Comparison of ENCODE assay signal across 8 cellular contexts in the genomic region with DNA sequence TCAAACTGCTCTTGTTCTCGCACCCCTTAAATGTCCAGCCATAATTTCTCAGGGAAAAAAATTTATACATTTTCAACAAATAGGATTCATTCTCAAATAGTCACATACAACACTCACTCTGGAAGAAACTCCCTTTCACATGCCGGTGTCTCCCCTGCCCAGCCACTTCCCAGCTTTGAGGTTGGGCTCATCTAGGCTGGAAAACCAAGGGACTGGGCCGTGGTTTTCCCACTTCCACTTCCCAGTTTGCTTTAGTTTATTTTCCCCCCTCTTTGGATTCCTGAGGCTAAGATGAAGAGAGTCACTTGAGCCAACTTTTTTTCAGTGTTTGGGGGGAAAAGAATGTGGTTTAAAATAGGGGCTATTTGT. TPM values are rescaled to one million over a fixed set of nuclear protein-coding genes. Genes with fewer than 3 reads are reported as not detected.
A peak's percentile ranks its signal among the peaks of the same experiment; 100 is the strongest.
DNase-seq lines count a peak whose midpoint lies in the region; ATAC-seq, FAIRE-seq and TF ChIP-seq lines count a peak whose summit lies in the region.

No MANE protein-coding gene starts in this region.

- no TSS peak for BruUV-seq in endothelial cell of umbilical vein (replicated peaks; lab: Mats Ljungman, UMichigan)

- no peak overlapping the region for H3K9ac ChIP-seq in endothelial cell of umbilical vein (replicated peaks; ENCODE audit: extremely low read depth, insufficient read depth, low read length)

- intact Hi-C loops in endothelial cell of umbilical vein (cut with micrococcal nuclease) (loop anchor here (2.0 kb wide), 1 partner anchor 144 kb away; no protein-coding TSS in a partner anchor), body of pancreas (cut with DNase I) (no loop called here)

- H3K4me3 ChIP-seq in endothelial cell of umbilical vein (replicated peaks in 1 of 3; ENCODE audit: insufficient read depth in 1 of 3, low read depth in 1 of 3, low read length in 3 of 3): peak overlapping the region in 1 of 3 experiments; percentile 7
- H3K4me3 ChIP-seq in coronary artery: no peak overlapping the region
- no peak overlapping the region for H3K4me3 ChIP-seq in body of pancreas

- peaks cover 40% of the 10 kb centered on the region for H3K4me1 Mint-ChIP-seq in activated CD4-positive, alpha-beta T cell treated with anti-CD3 and anti-CD28 coated beads, Interleukin-2, amount 10 ng/mL, durations not matched to agents 7 days and 5 days
- H3K4me1 Mint-ChIP-seq in stimulated activated naive B cell treated with anti-CD40 and anti-IgM and Interleukin-4, amounts not matched to agents 10 μg/mL and 1 μg/mL and 100 μg/mL, for 72 hours: peaks cover 22 to 32% of the 10 kb centered on the region in 2 donors

- H3K27me3 ChIP-seq in endothelial cell of umbilical vein (ENCODE audit: control insufficient read depth in 2 of 2, insufficient read depth in 2 of 2, low read length in 2 of 2): no peaks in the 10 kb centered on the region
- H3K27me3 ChIP-seq in body of pancreas: no peaks in the 10 kb centered on the region

- H3K4me1 ChIP-seq in endothelial cell of umbilical vein (ENCODE audit: control insufficient read depth, extremely low read depth, insufficient read depth, low read length) (peaks cover 14% of the 10 kb centered on the region), body of pancreas (peaks cover 25% of the 10 kb centered on the region)

- no peak overlapping the region for H3K27ac Mint-ChIP-seq in activated CD4-positive, alpha-beta T cell treated with anti-CD3 and anti-CD28 coated beads, Interleukin-2, amount 10 ng/mL, durations not matched to agents 7 days and 5 days
- peak overlapping the region; percentile 20 for H3K27ac Mint-ChIP-seq in stimulated activated naive B cell treated with anti-CD40 and anti-IgM and Interleukin-4, amounts not matched to agents 10 μg/mL and 1 μg/mL and 100 μg/mL, for 72 hours

- H3K4me3 Mint-ChIP-seq in activated CD4-positive, alpha-beta T cell treated with anti-CD3 and anti-CD28 coated beads, Interleukin-2, amount 10 ng/mL, durations not matched to agents 7 days and 5 days: peak overlapping the region; percentile 94
- H3K4me3 Mint-ChIP-seq in stimulated activated naive B cell treated with anti-CD40 and anti-IgM and Interleukin-4, amounts not matched to agents 10 μg/mL and 1 μg/mL and 100 μg/mL, for 72 hours: peak overlapping the region in 1 of 2 donors; percentile 97

- H3K27me3 Mint-ChIP-seq in activated CD4-positive, alpha-beta T cell treated with anti-CD3 and anti-CD28 coated beads, Interleukin-2, amount 10 ng/mL, durations not matched to agents 7 days and 5 days: no peaks in the 10 kb centered on the region
- no peaks in the 10 kb centered on the region for H3K27me3 Mint-ChIP-seq in stimulated activated naive B cell treated with anti-CD40 and anti-IgM and Interleukin-4, amounts not matched to agents 10 μg/mL and 1 μg/mL and 100 μg/mL, for 72 hours

- no peaks in the 10 kb centered on the region for H3K9me3 Mint-ChIP-seq in activated CD4-positive, alpha-beta T cell treated with anti-CD3 and anti-CD28 coated beads, Interleukin-2, amount 10 ng/mL, durations not matched to agents 7 days and 5 days
- no peaks in the 10 kb centered on the region for H3K9me3 Mint-ChIP-seq in stimulated activated naive B cell treated with anti-CD40 and anti-IgM and Interleukin-4, amounts not matched to agents 10 μg/mL and 1 μg/mL and 100 μg/mL, for 72 hours

- no peak for DNase-seq in activated CD4-positive, alpha-beta T cell treated with anti-CD3 and anti-CD28 coated beads, Interleukin-2, amount 10 ng/mL, durations not matched to agents 7 days and 5 days
- DNase-seq in activated CD4-positive, alpha-beta T cell treated with anti-CD3 and anti-CD28 coated beads, Interleukin-2, amount 50 U/mL, for 48 hours: no peak
- DNase-seq in RWPE1 (ENCODE audit: low spot score) (no peak), endothelial cell of umbilical vein (ENCODE audit: low read depth, low spot score) (no peak), coronary artery (ENCODE audit: low spot score) (no peak), body of pancreas (no peak)
- no peak for DNase-seq in stimulated activated naive B cell treated with anti-CD40 and anti-IgM and Interleukin-4, amounts not matched to agents 10 μg/mL and 1 μg/mL and 100 μg/mL, for 72 hours

- H3K36me3 ChIP-seq in endothelial cell of umbilical vein (ENCODE audit: control insufficient read depth in 2 of 2, extremely low read depth in 1 of 2, insufficient read depth in 2 of 2, low read length in 2 of 2) (peaks cover 0 to 3% of the 10 kb centered on the region in 2 experiments), body of pancreas (replicated peaks in 1 of 2; ENCODE audit: insufficient read depth in 1 of 2, low read depth in 2 of 2) (no peaks in the 10 kb centered on the region)

- TF ChIP-seq POLR2A in endothelial cell of umbilical vein (IDR thresholded peaks at IDR 0.05; ENCODE audit: low read depth, low read length): no peak
- TF ChIP-seq POLR2A in body of pancreas (IDR thresholded peaks at IDR 0.05): no peak

- H3K36me3 Mint-ChIP-seq in activated CD4-positive, alpha-beta T cell treated with anti-CD3 and anti-CD28 coated beads, Interleukin-2, amount 10 ng/mL, durations not matched to agents 7 days and 5 days (ENCODE audit: low read depth): peaks cover 12% of the 10 kb centered on the region
- peaks cover 5 to 18% of the 10 kb centered on the region in 2 donors for H3K36me3 Mint-ChIP-seq in stimulated activated naive B cell treated with anti-CD40 and anti-IgM and Interleukin-4, amounts not matched to agents 10 μg/mL and 1 μg/mL and 100 μg/mL, for 72 hours

- peaks cover 43% of the 10 kb centered on the region for H3K79me2 ChIP-seq in endothelial cell of umbilical vein (ENCODE audit: control insufficient read depth, insufficient read depth, low read length)

- H3K9me3 ChIP-seq in endothelial cell of umbilical vein (replicated peaks; ENCODE audit: control insufficient read depth, insufficient read depth, low read length): no peaks in the 10 kb centered on the region
- no peaks in the 10 kb centered on the region for H3K9me3 ChIP-seq in body of pancreas

- H3K4me2 ChIP-seq in endothelial cell of umbilical vein (ENCODE audit: insufficient read depth, low read length): peak overlapping the region; percentile 23

- FAIRE-seq in endothelial cell of umbilical vein (lab: Jason Lieb, UNC): no peak

- no peak for ATAC-seq in stimulated activated naive B cell treated with anti-CD40 and anti-IgM and Interleukin-4, amounts not matched to agents 10 μg/mL and 1 μg/mL and 100 μg/mL, for 72 hours (replicated peaks)
- ATAC-seq in HG03520 (IDR thresholded peaks at IDR 0.05; ENCODE audit: unreplicated experiment) (no peak), body of pancreas (no peak)

- no peak for TF ChIP-seq CTCF in RWPE1 (conservative IDR thresholded peaks at IDR 0.05; ENCODE audit: low read depth)
- no peak for TF ChIP-seq CTCF in endothelial cell of umbilical vein (IDR thresholded peaks at IDR 0.05; ENCODE audit: extremely low read depth in 1 of 2, insufficient read depth in 1 of 2, low read depth in 1 of 2, low read length in 2 of 2)
- no peak for TF ChIP-seq CTCF in coronary artery (IDR thresholded peaks at IDR 0.05)
- no peak for TF ChIP-seq CTCF in body of pancreas (IDR thresholded peaks at IDR 0.05)

- dilution Hi-C loops in endothelial cell of umbilical vein (cut with MboI; ENCODE audit: extremely low pct_ligation_motif_present, low sequenced_read_pairs): no loop called here

- POLR2A ChIA-PET in activated CD4-positive, alpha-beta T cell treated with anti-CD3 and anti-CD28 coated beads, Interleukin-2, amount 10 ng/mL, durations not matched to agents 7 days and 5 days (lab: Charles Lee): no interaction called here
- POLR2A ChIA-PET in RWPE1 (lab: Yijun Ruan, JAX; ENCODE audit: low non-redundant PET): no interaction called here
- POLR2A ChIA-PET in endothelial cell of umbilical vein (lab: Charles Lee): no interaction called here

- no peaks in the 10 kb centered on the region for H3K9me1 ChIP-seq in endothelial cell of umbilical vein (replicated peaks; ENCODE audit: control insufficient read depth, extremely low read depth, insufficient read depth, low read length)

- CTCF ChIA-PET in activated CD4-positive, alpha-beta T cell treated with anti-CD3 and anti-CD28 coated beads, Interleukin-2, amount 10 ng/mL, durations not matched to agents 7 days and 5 days (lab: Charles Lee): interaction anchor here (1.0 to 2.8 kb wide), 4 partner anchors 9 to 292 kb away, joined by 3 to 11 read pairs (median 4); no protein-coding TSS in a partner anchor
- CTCF ChIA-PET in RWPE1 (lab: Yijun Ruan, JAX) (interaction anchor here (0.6 to 1.8 kb wide), 8 partner anchors 9 to 314 kb away, joined by 3 to 8 read pairs (median 5); no protein-coding TSS in a partner anchor), endothelial cell of umbilical vein (lab: Charles Lee) (interaction anchor here (1.0 to 2.9 kb wide), 10 partner anchors 9 to 154 kb away, joined by 3 to 49 read pairs (median 8); a partner anchor contains a TSS)

- WGBS in body of pancreas, 2 donors: 60 to 75% methylated on average over 3 of the region's 3 CpGs

- no peak overlapping the region for H2AFZ ChIP-seq in endothelial cell of umbilical vein (ENCODE audit: low read depth, low read length)

- H3K27ac ChIP-seq in RWPE1 (peak overlapping the region; percentile 4; the same call in 1 of the 2 replicates), endothelial cell of umbilical vein (ENCODE audit: insufficient read depth, low read depth, low read length) (no peak overlapping the region), coronary artery (no peak overlapping the region), body of pancreas (peak overlapping the region in 1 of 4 donors; percentile 85)

- no peaks in the 10 kb centered on the region for H4K20me1 ChIP-seq in endothelial cell of umbilical vein (replicated peaks; ENCODE audit: control insufficient read depth, extremely low read depth, insufficient read depth, low read length)

TF ChIP-seq in endothelial cell of umbilical vein, 7 proteins besides CTCF, POLR2A, EP300 and RAD21 (continues in another document):
- TF ChIP-seq, protein P1, sequence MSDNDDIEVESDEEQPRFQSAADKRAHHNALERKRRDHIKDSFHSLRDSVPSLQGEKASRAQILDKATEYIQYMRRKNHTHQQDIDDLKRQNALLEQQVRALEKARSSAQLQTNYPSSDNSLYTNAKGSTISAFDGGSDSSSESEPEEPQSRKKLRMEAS (IDR thresholded peaks at IDR 0.05; ENCODE audit: insufficient read depth, insufficient read length): no peak
- TF ChIP-seq GATA2 (IDR thresholded peaks at IDR 0.05; ENCODE audit: insufficient read depth, insufficient read length, low read depth, low read length): no peak

RNA-seq across cellular contexts. Expression of a gene that starts 0.5 kb away (rescaled TPM):
- total RNA-seq in activated CD4-positive, alpha-beta T cell treated with anti-CD3 and anti-CD28 coated beads, Interleukin-2, amount 10 ng/mL, durations not matched to agents 7 days and 5 days: 10 to 100 TPM; 47.9 to 52.4 TPM
- total RNA-seq in endothelial cell of umbilical vein (104 and 114 TPM in 2 replicates), body of pancreas (10 to 100 TPM; 11.7 to 12.2 TPM)
- polyA plus RNA-seq in endothelial cell of umbilical vein: 53.4 and 74.6 TPM in 2 replicates
- 45.5 and 50.1 TPM in 2 replicates for polyA plus RNA-seq in endothelial cell of umbilical vein (2011; cell fraction: cytosol; rRNA removed)
- 107 and 131 TPM in 2 replicates for polyA plus RNA-seq in endothelial cell of umbilical vein (2011; cell fraction: nucleus; rRNA removed)
- 44.5 and 54.7 TPM in 2 replicates for polyA plus RNA-seq in endothelial cell of umbilical vein (2012)
- 110 and 137 TPM in 2 replicates for polyA minus RNA-seq in endothelial cell of umbilical vein
- 61.2 TPM for polyA minus RNA-seq in endothelial cell of umbilical vein (2011; cell fraction: cytosol; rRNA and poly(A)+ RNA removed)
- polyA minus RNA-seq in endothelial cell of umbilical vein (2011; cell fraction: nucleus; rRNA and poly(A)+ RNA removed): 56.8 and 85.5 TPM in 2 replicates
